Comparison of ENCODE assay signal across 23 cellular contexts in the genomic region with DNA sequence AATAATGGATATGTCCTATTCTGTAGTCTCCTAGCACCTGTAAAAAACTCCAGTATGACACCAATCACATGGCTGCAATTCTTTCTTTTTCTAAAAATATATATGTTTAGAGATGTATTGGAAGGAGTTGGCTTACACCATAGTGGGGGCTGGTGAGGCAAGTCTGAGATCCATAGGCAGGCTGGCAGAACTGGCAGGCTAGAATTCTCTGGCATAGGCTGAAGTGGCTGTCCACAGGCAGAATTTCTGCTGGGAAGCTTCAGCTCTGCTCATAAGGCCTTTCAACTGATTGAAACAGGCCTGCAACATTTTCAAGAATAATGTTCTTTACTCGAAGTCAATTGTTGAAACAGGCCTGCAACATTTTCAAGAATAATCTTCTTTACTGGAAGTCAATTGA.
"Had no signal": no experiment of that assay in that cellular context is flagged by ENCODE, and none has a peak within 500 bp of the region (broad histone marks: within the 10 kb centered on the region; RNA-seq: fewer than 3 reads in every experiment).

No MANE protein-coding gene starts in this region.

- H3K4me1 ChIP-seq: adrenal gland, body of pancreas, colonic mucosa, left lung, psoas muscle, suprapubic skin, upper lobe of right lung had no signal

- H3K4me3 Mint-ChIP-seq: activated naive CD8-positive, alpha-beta T cell; natural killer cell treated with Interleukin-12 subunit alpha and Interleukin-12 subunit beta and Interleukin-15 and Interleukin-18, amount 100 ng/mL, for 72 hours; stimulated activated naive B cell treated with anti-CD40 and anti-IgM and Interleukin-4, amounts not matched to agents 10 μg/mL and 1 μg/mL and 100 μg/mL, for 72 hours had no signal

- H3K4me1 Mint-ChIP-seq: stimulated activated naive B cell treated with anti-CD40 and anti-IgM and Interleukin-4, amounts not matched to agents 10 μg/mL and 1 μg/mL and 100 μg/mL, for 72 hours had no signal

- H3K4me3 ChIP-seq: adrenal gland, body of pancreas, colonic mucosa, left lung, lung, mucosa of descending colon, psoas muscle, smooth muscle cell, stomach, suprapubic skin, tibial artery, upper lobe of right lung had no signal

- H3K27ac Mint-ChIP-seq: activated naive CD8-positive, alpha-beta T cell; natural killer cell treated with Interleukin-12 subunit alpha and Interleukin-12 subunit beta and Interleukin-15 and Interleukin-18, amount 100 ng/mL, for 72 hours; stimulated activated naive B cell treated with anti-CD40 and anti-IgM and Interleukin-4, amounts not matched to agents 10 μg/mL and 1 μg/mL and 100 μg/mL, for 72 hours had no signal

- DNase-seq: activated CD4-positive, alpha-beta T cell treated with anti-CD3 and anti-CD28 coated beads for 48 hours; activated CD4-positive, alpha-beta T cell treated with anti-CD3 and anti-CD28 coated beads, Interleukin-2, amount 50 U/mL, for 48 hours; activated CD8-positive, alpha-beta memory T cell treated with anti-CD3 and anti-CD28 coated beads for 24 hours; activated effector memory CD4-positive, alpha-beta T cell treated with Interleukin-2 at 50 U/mL for 16 hours; activated naive CD4-positive, alpha-beta T cell treated with Interleukin-2 at 50 U/mL for 16 hours; adrenal gland; aorta; body of pancreas; colonic mucosa; effector memory CD4-positive, alpha-beta T cell; left lung; mucosa of descending colon; psoas muscle; stimulated activated CD4-positive, alpha-beta T cell treated with anti-CD3 and anti-CD28 coated beads, Interleukin-1b, Interleukin-23, amount 100 ng/mL, for 48 hours; stimulated activated naive B cell treated with anti-CD40 and anti-IgM and Interleukin-4, amounts not matched to agents 10 μg/mL and 1 μg/mL and 100 μg/mL, for 72 hours; stomach; tibial artery; upper lobe of right lung had no signal

- H3K27me3 ChIP-seq: adrenal gland, body of pancreas, colonic mucosa, left lung, stomach, suprapubic skin, tibial artery, upper lobe of right lung had no signal

- H3K27ac ChIP-seq: adrenal gland, body of pancreas, colonic mucosa, left lung, psoas muscle, stomach, suprapubic skin, tibial artery, upper lobe of right lung had no signal

- H3K36me3 Mint-ChIP-seq: activated naive CD8-positive, alpha-beta T cell; natural killer cell treated with Interleukin-12 subunit alpha and Interleukin-12 subunit beta and Interleukin-15 and Interleukin-18, amount 100 ng/mL, for 72 hours; stimulated activated naive B cell treated with anti-CD40 and anti-IgM and Interleukin-4, amounts not matched to agents 10 μg/mL and 1 μg/mL and 100 μg/mL, for 72 hours had no signal

- H3K36me3 ChIP-seq: adrenal gland, colonic mucosa, left lung, stomach, suprapubic skin, tibial artery, upper lobe of right lung had no signal

- ATAC-seq: body of pancreas; left lung; mucosa of descending colon; natural killer cell treated with Interleukin-12 subunit alpha and Interleukin-12 subunit beta and Interleukin-15 and Interleukin-18, amount 100 ng/mL, for 72 hours; psoas muscle; stimulated activated naive B cell treated with anti-CD40 and anti-IgM and Interleukin-4, amounts not matched to agents 10 μg/mL and 1 μg/mL and 100 μg/mL, for 72 hours; upper lobe of right lung had no signal

- H3K9me3 ChIP-seq: adrenal gland, body of pancreas, colonic mucosa, left lung, mucosa of descending colon, psoas muscle, stomach, suprapubic skin, tibial artery, upper lobe of right lung had no signal
